2 cellular contexts compared by ENCODE assay signal in genomic region chr20:5205348-5206210, GRCh38.
TF ChIP-seq lines count a peak whose summit lies in the region.

No MANE protein-coding gene starts in this region.

TF ChIP-seq in HCT116, 20 proteins besides CTCF, POLR2A, EP300 and RAD21 (continued from another document):
- TF ChIP-seq EZH2phosphoT487 (IDR thresholded peaks at IDR 0.05; ENCODE audit: borderline replicate concordance) (no peak), EZH2 (IDR thresholded peaks at IDR 0.05) (no peak), ZBTB33 (IDR thresholded peaks at IDR 0.05; ENCODE audit: extremely low read depth, insufficient replicate concordance, low read length) (no peak), CEBPB (IDR thresholded peaks at IDR 0.05; ENCODE audit: low read depth) (no peak), SIN3A (IDR thresholded peaks at IDR 0.05; ENCODE audit: low read depth) (no peak), REST (IDR thresholded peaks at IDR 0.05; ENCODE audit: low read depth) (no peak)

TF ChIP-seq in SK-N-SH, 30 proteins besides CTCF, POLR2A, EP300 and RAD21 (continued from another document):
- TF ChIP-seq REST (IDR thresholded peaks at IDR 0.05; ENCODE audit: low read depth, low read length) (no peak), NFIC (IDR thresholded peaks at IDR 0.05; ENCODE audit: borderline replicate concordance) (no peak), PBX3 (IDR thresholded peaks at IDR 0.05) (no peak), SIN3A (IDR thresholded peaks at IDR 0.05; ENCODE audit: borderline replicate concordance, low read depth, low read length) (no peak), FOXJ3 (CRISPR knock-in tag; IDR thresholded peaks at IDR 0.05) (no peak), MXI1 (IDR thresholded peaks at IDR 0.05; ENCODE audit: low read depth, low read length) (no peak), SMC3 (IDR thresholded peaks at IDR 0.05; ENCODE audit: low read depth, low read length) (peak; percentile 96), POLR2AphosphoS5 (IDR thresholded peaks at IDR 0.05; ENCODE audit: low read depth, low read length) (no peak)
